Comparison of ENCODE assay signal across 6 cellular contexts in genomic region chr3:172446198-172446597, GRCh38. TPM values are rescaled to one million over a fixed set of nuclear protein-coding genes. Genes with fewer than 3 reads are reported as not detected.
"Had no signal": no experiment of that assay in that cellular context is flagged by ENCODE, and none has a peak within 500 bp of the region (broad histone marks: within the 10 kb centered on the region; RNA-seq: fewer than 3 reads in every experiment).

No MANE protein-coding gene starts in this region.

- H3K4me3 ChIP-seq: GM23338 had no signal

- ATAC-seq: GM23338 had no signal

- H2AFZ ChIP-seq: GM23338 had no signal

- DNase-seq: H9, HCEC 1CT, IMR-90 had no signal

- H3K4me2 ChIP-seq: GM23338 had no signal

RNA-seq across cellular contexts. Expression of gene GHSR, which starts 2.1 kb away (rescaled TPM):
- total RNA-seq: GM23338, H1, H9, HT-29, IMR-90 had no signal
